In the genomic region with DNA sequence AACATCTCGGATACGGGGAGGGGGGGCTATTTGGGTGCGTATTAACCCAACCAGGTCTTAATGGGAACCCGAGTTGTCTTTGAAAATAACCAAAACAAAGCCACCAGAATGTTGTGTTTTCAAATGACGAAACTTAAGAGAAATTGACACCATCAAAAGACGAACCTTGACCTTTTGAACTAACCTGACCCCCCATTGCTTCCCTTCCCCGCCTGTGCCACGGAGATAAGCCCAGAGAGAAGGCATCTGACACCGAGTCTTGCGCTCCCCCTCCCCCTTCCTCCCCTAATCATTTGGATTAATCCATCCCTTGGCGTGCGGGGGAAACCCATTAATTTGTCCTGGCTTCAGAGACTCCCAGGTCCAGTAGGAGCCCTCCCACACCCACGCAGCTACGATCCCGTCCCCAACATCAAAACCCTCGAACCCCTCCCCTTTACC, we compare ENCODE assay signal across 8 cellular contexts. TPM values are rescaled to one million over a fixed set of nuclear protein-coding genes. Genes with fewer than 3 reads are reported as not detected.
A peak's percentile ranks its signal among the peaks of the same experiment; 100 is the strongest.
DNase-seq lines count a peak whose midpoint lies in the region; ATAC-seq and TF ChIP-seq lines count a peak whose summit lies in the region.

No MANE protein-coding gene starts in this region.

- no peak for TF ChIP-seq CTCF in osteoblast (IDR thresholded peaks at IDR 0.05; ENCODE audit: extremely low read depth, low read depth, low read length)
- TF ChIP-seq CTCF in lower leg skin (IDR thresholded peaks at IDR 0.05): no peak

- H3K27me3 ChIP-seq in effector memory CD4-positive, alpha-beta T cell (replicated peaks; ENCODE audit: control insufficient read depth, insufficient read depth, low read length, poor library complexity, severe bottlenecking): peaks cover 41% of the 10 kb centered on the region
- H3K27me3 ChIP-seq in osteoblast (ENCODE audit: insufficient read depth, low read length): no peaks in the 10 kb centered on the region

- no peak for ATAC-seq in HG03159 (IDR thresholded peaks at IDR 0.05; ENCODE audit: unreplicated experiment)

- no peaks in the 10 kb centered on the region for H3K36me3 ChIP-seq in effector memory CD4-positive, alpha-beta T cell (ENCODE audit: control insufficient read depth, insufficient read depth, low read length)
- H3K36me3 ChIP-seq in osteoblast (ENCODE audit: insufficient read depth, low read length): no peaks in the 10 kb centered on the region

- no peaks in the 10 kb centered on the region for H3K9me3 ChIP-seq in effector memory CD4-positive, alpha-beta T cell (ENCODE audit: control insufficient read depth, low read length)
- no peaks in the 10 kb centered on the region for H3K9me3 ChIP-seq in osteoblast (ENCODE audit: low read depth, low read length)

- DNase-seq in NCI-H82 treated with DMSO at 0.1 percent for 48 hours (lab: John Stamatoyannopoulos, UW; ENCODE audit: unreplicated experiment) (peak; percentile 10), osteoblast (ENCODE audit: insufficient read length, low spot score, missing footprints) (peak; percentile 73), lower leg skin (ENCODE audit: low spot score in 2 of 2) (no peak), NCI-H446 (lab: John Stamatoyannopoulos, UW) (no peak), NCI-H2081 treated with DMSO at 0.1 percent for 48 hours (lab: John Stamatoyannopoulos, UW) (no peak)
- DNase-seq in effector memory CD4-positive, alpha-beta T cell: no peak

- H3K4me2 ChIP-seq in osteoblast (ENCODE audit: insufficient read depth, low read length): peak overlapping the region; percentile 91

- intact Hi-C loops in lower leg skin (cut with DNase I; ENCODE audit: low total_unique reads): no loop called here

- no peak for TF ChIP-seq POLR2A in lower leg skin (IDR thresholded peaks at IDR 0.05)

- peaks cover 35% of the 10 kb centered on the region for H3K4me1 ChIP-seq in effector memory CD4-positive, alpha-beta T cell (ENCODE audit: control insufficient read depth, insufficient read depth, low read length, poor library complexity, severe bottlenecking)
- peaks cover 26% of the 10 kb centered on the region for H3K4me1 ChIP-seq in osteoblast (ENCODE audit: insufficient read depth, low read length)

- peak overlapping the region; percentile 34; the same call in 1 of the 2 replicates for H3K4me3 ChIP-seq in GM08714 (ENCODE audit: low read length)
- peak overlapping the region; percentile 62 for H3K4me3 ChIP-seq in effector memory CD4-positive, alpha-beta T cell (ENCODE audit: insufficient read depth, low read depth, low read length, poor library complexity, severe bottlenecking)
- peak overlapping the region; percentile 80 for H3K4me3 ChIP-seq in osteoblast (ENCODE audit: insufficient read depth, low read length)
- no peak overlapping the region for H3K4me3 ChIP-seq in lower leg skin (ENCODE audit: low read depth, poor library complexity, severe bottlenecking)

- peaks cover 2% of the 10 kb centered on the region for H4K20me1 ChIP-seq in osteoblast (ENCODE audit: insufficient read depth, low read length)

- WGBS in lower leg skin, 2 donors: 43% methylated on average over 16 of the region's 16 CpGs

- peaks cover 13% of the 10 kb centered on the region for H3K79me2 ChIP-seq in osteoblast (ENCODE audit: insufficient read depth, low read length)

- H3K27ac ChIP-seq in effector memory CD4-positive, alpha-beta T cell (ENCODE audit: insufficient read depth, low read length, poor library complexity, severe bottlenecking): no peak overlapping the region
- no peak overlapping the region for H3K27ac ChIP-seq in osteoblast (ENCODE audit: low read depth, low read length)

- H2AFZ ChIP-seq in osteoblast (ENCODE audit: low read length): peak overlapping the region; percentile 89

RNA-seq across cellular contexts. Expression of a gene that starts 4.5 kb away (rescaled TPM):
- total RNA-seq in osteoblast (25.9 and 26.8 TPM in 2 replicates), lower leg skin (10 to 100 TPM; 12.5 to 20.4 (median 16.2) TPM)

RNA-seq across cellular contexts. Expression of a gene that starts 20.0 kb away (rescaled TPM):
- total RNA-seq in osteoblast (not detected in 2 replicates), lower leg skin (not detected)

RNA-seq across cellular contexts. Expression of a gene that starts 40.9 kb away (rescaled TPM):
- total RNA-seq in osteoblast (20.6 and 23.9 TPM in 2 replicates), lower leg skin (10 to 100 TPM; 36.2 to 61.6 (median 53.0) TPM)

RNA-seq across cellular contexts. Expression of a gene that starts 46.0 kb away (rescaled TPM):
- total RNA-seq in osteoblast (280 and 330 TPM in 2 replicates), lower leg skin (100 to 1,000 TPM; 392 to 558 (median 489) TPM)

Comparison
In these comparisons a context has a peak if more than half of its experiments do, and no peak if none do; other contexts are left out.
1. DNase-seq: peak in NCI-H82 treated with DMSO at 0.1 percent for 48 hours (single experiment) and osteoblast (single experiment); none in effector memory CD4-positive, alpha-beta T cell (0 of 3), lower leg skin (0 of 2), NCI-H446 (0 of 2) and NCI-H2081 treated with DMSO at 0.1 percent for 48 hours (single experiment).